Comparison of ENCODE assay signal across 1 cellular context in the genomic region with DNA sequence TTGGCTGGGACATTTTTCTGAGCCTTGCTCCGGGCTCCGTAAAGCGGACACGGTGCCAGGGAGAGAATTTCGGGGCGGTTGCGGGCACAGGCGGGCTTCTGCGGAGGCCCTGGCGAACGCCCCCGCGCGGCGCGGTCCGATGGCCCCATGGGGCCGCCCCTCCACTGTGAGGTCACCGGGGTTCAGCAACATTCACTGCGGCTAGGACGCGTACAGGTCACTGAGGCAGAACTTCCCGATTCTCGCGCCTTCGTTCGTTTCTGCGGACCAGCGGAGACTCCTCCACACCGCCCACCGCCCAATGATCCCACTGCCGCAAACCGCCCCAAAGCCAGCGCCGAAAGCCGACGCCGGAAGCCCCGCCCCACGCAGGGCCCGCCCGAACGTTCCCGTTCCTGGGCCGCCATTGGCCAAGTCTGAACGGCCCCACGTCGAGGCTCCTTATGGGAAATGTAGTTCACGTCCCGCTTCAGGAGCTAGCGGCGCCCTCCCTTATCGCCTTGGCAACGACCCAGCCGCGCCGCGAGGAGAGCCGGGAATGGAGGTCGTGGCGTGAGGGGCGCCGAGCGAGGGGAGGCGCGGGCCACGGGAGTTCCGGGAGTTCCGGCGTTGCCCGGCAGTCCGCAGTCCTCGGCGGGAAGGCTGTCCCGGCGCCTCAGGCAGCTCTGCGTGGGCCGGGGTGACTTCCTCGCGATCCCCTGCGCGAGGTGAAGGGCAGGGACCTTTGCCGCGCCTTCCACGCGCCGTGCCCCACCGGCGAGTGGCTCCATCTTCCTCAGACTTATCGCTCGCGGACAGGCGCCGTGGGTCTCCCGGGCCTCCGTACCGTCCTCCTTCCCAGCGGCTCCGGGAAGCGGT.
TF ChIP-seq lines count a peak whose summit lies in the region.

Gene ZNF584 (plus strand): TSS at position 498 of the 858 bp plus-strand sequence. CDS start 499 bp downstream, outside the sequence.

TF ChIP-seq in HepG2, 621 proteins besides CTCF, POLR2A, EP300 and RAD21 (continued from another document and continues in another):
- TF ChIP-seq, protein P1, sequence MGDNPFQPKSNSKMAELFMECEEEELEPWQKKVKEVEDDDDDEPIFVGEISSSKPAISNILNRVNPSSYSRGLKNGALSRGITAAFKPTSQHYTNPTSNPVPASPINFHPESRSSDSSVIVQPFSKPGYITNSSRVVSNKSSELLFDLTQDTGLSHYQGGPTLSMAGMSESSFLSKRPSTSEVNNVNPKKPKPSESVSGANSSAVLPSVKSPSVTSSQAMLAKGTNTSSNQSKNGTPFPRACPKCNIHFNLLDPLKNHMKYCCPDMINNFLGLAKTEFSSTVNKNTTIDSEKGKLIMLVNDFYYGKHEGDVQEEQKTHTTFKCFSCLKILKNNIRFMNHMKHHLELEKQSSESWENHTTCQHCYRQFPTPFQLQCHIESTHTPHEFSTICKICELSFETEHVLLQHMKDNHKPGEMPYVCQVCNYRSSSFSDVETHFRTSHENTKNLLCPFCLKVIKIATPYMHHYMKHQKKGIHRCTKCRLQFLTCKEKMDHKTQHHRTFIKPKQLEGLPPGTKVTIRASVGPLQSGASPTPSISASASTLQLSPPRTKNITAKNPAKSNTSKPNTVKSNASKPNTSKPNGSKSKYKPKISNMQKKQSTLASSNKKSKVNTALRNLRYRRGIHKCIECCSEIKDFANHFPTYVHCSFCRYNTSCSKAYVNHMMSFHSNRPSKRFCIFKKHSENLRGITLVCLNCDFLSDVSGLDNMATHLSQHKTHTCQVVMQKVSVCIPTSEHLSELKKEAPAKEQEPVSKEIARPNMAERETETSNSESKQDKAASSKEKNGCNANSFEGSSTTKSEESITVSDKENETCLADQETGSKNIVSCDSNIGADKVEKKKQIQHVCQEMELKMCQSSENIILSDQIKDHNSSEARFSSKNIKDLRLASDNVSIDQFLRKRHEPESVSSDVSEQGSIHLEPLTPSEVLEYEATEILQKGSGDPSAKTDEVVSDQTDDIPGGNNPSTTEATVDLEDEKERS (CRISPR knock-in tag; IDR thresholded peaks at IDR 0.05), result no peak
- TF ChIP-seq, protein P2, sequence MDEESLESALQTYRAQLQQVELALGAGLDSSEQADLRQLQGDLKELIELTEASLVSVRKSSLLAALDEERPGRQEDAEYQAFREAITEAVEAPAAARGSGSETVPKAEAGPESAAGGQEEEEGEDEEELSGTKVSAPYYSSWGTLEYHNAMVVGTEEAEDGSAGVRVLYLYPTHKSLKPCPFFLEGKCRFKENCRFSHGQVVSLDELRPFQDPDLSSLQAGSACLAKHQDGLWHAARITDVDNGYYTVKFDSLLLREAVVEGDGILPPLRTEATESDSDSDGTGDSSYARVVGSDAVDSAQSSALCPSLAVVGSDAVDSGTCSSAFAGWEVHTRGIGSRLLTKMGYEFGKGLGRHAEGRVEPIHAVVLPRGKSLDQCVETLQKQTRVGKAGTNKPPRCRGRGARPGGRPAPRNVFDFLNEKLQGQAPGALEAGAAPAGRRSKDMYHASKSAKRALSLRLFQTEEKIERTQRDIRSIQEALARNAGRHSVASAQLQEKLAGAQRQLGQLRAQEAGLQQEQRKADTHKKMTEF (CRISPR knock-in tag; IDR thresholded peaks at IDR 0.05), result peak; percentile 13
- TF ChIP-seq ZNF75D (CRISPR knock-in tag; IDR thresholded peaks at IDR 0.05; ENCODE audit: borderline replicate concordance) (no peak), PAX8 (CRISPR knock-in tag; IDR thresholded peaks at IDR 0.05; ENCODE audit: borderline replicate concordance) (no peak), SMAD1 (CRISPR knock-in tag; IDR thresholded peaks at IDR 0.05; ENCODE audit: borderline replicate concordance, low read depth) (no peak), ZNF572 (CRISPR knock-in tag; IDR thresholded peaks at IDR 0.05) (peak; percentile 79), HES4 (CRISPR knock-in tag; IDR thresholded peaks at IDR 0.05; ENCODE audit: borderline replicate concordance) (peak; percentile 75; the same call in 1 of the 2 replicates), HIVEP1 (CRISPR knock-in tag; IDR thresholded peaks at IDR 0.05) (peak; percentile 75; the same call in 1 of the 2 replicates), ZNF30 (CRISPR knock-in tag; IDR thresholded peaks at IDR 0.05) (no peak), ZNF296 (CRISPR knock-in tag; conservative IDR thresholded peaks at IDR 0.05) (peak; percentile 23; the same call in 1 of the 2 replicates), ZBTB44 (CRISPR knock-in tag; IDR thresholded peaks at IDR 0.05) (no peak), CHD2 (IDR thresholded peaks at IDR 0.05; ENCODE audit: low read depth, low read length) (0 out of 2 replicates have a peak, but pooled peaks have one; percentile 8), ARNTL (CRISPR knock-in tag; IDR thresholded peaks at IDR 0.05) (peak; percentile 65; the same call in 1 of the 2 replicates), U2AF1 (optimal IDR thresholded peaks at IDR 0.05; ENCODE audit: low read depth, low read length) (no peak), SRSF4 (IDR thresholded peaks at IDR 0.05; ENCODE audit: low read depth, low read length, poor library complexity, severe bottlenecking) (no peak), ZBTB1 (CRISPR knock-in tag; IDR thresholded peaks at IDR 0.05; ENCODE audit: borderline replicate concordance) (no peak), SIX4 (CRISPR knock-in tag; IDR thresholded peaks at IDR 0.05) (no peak), ZNF792 (CRISPR knock-in tag; IDR thresholded peaks at IDR 0.05) (peak; percentile 31; the same call in 1 of the 2 replicates), ZFP36 (IDR thresholded peaks at IDR 0.05; ENCODE audit: borderline replicate concordance, low read depth, low read length, partially characterized antibody) (no peak), IRF9 (CRISPR knock-in tag; IDR thresholded peaks at IDR 0.05; ENCODE audit: borderline replicate concordance) (peak; percentile 78; the same call in 1 of the 2 replicates), FOSL2 (CRISPR knock-in tag; IDR thresholded peaks at IDR 0.05) (no peak), ZNF260 (CRISPR knock-in tag; IDR thresholded peaks at IDR 0.05; ENCODE audit: borderline replicate concordance, low read depth) (no peak), NFYB (CRISPR knock-in tag; IDR thresholded peaks at IDR 0.05) (peak; percentile 92), GATA4 (IDR thresholded peaks at IDR 0.05; ENCODE audit: borderline replicate concordance, low read depth) (peak; percentile 69; the same call in 1 of the 2 replicates), YEATS4 (CRISPR knock-in tag; IDR thresholded peaks at IDR 0.05; ENCODE audit: borderline replicate concordance) (no peak; the same call in 1 of the 2 replicates), NCOA5 (CRISPR knock-in tag; IDR thresholded peaks at IDR 0.05) (no peak), RFXANK (CRISPR knock-in tag; IDR thresholded peaks at IDR 0.05) (peak; percentile 14; the same call in 1 of the 2 replicates), ADNP (CRISPR knock-in tag; IDR thresholded peaks at IDR 0.05) (no peak), ZNF326 (CRISPR knock-in tag; IDR thresholded peaks at IDR 0.05; ENCODE audit: borderline replicate concordance) (no peak), MAZ (IDR thresholded peaks at IDR 0.05; ENCODE audit: borderline replicate concordance, low read depth, low read length) (peak; percentile 57; the same call in 1 of the 2 replicates), MAZ (CRISPR knock-in tag; IDR thresholded peaks at IDR 0.05; ENCODE audit: low read depth) (peak; percentile 74), EED (CRISPR knock-in tag; IDR thresholded peaks at IDR 0.05) (no peak), ZNF609 (CRISPR knock-in tag; IDR thresholded peaks at IDR 0.05; ENCODE audit: borderline replicate concordance) (peak; percentile 26; the same call in 1 of the 2 replicates), STAG1 (CRISPR knock-in tag; IDR thresholded peaks at IDR 0.05) (no peak)
- TF ChIP-seq, protein P3, sequence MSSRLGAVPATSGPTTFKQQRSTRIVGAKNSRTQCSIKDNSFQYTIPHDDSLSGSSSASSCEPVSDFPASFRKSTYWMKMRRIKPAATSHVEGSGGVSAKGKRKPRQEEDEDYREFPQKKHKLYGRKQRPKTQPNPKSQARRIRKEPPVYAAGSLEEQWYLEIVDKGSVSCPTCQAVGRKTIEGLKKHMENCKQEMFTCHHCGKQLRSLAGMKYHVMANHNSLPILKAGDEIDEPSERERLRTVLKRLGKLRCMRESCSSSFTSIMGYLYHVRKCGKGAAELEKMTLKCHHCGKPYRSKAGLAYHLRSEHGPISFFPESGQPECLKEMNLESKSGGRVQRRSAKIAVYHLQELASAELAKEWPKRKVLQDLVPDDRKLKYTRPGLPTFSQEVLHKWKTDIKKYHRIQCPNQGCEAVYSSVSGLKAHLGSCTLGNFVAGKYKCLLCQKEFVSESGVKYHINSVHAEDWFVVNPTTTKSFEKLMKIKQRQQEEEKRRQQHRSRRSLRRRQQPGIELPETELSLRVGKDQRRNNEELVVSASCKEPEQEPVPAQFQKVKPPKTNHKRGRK (CRISPR knock-in tag; IDR thresholded peaks at IDR 0.05), result peak; percentile 42; the same call in 1 of the 2 replicates
- TF ChIP-seq, protein P4, sequence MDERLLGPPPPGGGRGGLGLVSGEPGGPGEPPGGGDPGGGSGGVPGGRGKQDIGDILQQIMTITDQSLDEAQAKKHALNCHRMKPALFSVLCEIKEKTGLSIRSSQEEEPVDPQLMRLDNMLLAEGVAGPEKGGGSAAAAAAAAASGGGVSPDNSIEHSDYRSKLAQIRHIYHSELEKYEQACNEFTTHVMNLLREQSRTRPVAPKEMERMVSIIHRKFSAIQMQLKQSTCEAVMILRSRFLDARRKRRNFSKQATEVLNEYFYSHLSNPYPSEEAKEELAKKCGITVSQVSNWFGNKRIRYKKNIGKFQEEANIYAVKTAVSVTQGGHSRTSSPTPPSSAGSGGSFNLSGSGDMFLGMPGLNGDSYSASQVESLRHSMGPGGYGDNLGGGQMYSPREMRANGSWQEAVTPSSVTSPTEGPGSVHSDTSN (CRISPR knock-in tag; IDR thresholded peaks at IDR 0.05), result no peak
- TF ChIP-seq, protein P5, sequence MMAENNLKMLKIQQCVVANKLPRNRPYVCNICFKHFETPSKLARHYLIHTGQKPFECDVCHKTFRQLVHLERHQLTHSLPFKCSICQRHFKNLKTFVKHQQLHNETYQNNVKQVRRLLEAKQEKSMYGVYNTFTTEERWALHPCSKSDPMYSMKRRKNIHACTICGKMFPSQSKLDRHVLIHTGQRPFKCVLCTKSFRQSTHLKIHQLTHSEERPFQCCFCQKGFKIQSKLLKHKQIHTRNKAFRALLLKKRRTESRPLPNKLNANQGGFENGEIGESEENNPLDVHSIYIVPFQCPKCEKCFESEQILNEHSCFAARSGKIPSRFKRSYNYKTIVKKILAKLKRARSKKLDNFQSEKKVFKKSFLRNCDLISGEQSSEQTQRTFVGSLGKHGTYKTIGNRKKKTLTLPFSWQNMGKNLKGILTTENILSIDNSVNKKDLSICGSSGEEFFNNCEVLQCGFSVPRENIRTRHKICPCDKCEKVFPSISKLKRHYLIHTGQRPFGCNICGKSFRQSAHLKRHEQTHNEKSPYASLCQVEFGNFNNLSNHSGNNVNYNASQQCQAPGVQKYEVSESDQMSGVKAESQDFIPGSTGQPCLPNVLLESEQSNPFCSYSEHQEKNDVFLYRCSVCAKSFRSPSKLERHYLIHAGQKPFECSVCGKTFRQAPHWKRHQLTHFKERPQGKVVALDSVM (CRISPR knock-in tag; IDR thresholded peaks at IDR 0.05), result peak; percentile 21; the same call in 1 of the 2 replicates
